Comparison of ENCODE assay signal across 8 cellular contexts in the genomic region with DNA sequence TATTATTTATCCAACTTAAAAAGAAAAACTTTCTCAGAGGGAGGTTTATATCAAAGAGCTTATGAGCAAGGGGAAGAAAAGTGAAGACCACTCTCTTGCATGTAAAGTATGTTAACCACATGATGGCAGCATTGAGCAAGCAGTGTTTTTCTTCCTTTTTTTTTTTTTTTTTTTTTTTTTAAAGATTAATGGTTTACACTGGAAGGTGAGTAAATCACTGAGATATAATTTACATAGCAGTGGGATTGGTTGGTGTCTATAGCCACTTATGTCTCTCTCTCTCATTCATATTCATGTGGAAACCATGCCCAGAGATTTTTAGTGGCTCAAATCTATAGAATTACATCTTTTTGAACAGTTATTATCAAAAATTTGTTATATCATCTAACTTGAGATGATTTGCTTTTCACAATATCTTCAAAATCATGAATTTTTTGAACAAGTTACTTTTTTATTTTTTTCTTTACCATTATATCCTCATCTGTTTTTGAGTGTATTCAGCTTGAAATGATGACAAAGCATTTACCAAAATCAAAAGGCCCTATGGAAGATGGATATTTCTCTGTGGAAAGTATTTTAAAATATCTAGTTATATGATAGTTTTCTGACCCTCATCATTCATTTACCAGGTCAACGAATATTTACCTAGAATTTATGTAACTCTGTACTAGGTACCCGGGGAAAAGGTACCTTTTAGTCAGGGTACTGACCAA. TPM values are rescaled to one million over a fixed set of nuclear protein-coding genes. Genes with fewer than 3 reads are reported as not detected.
DNase-seq lines count a peak whose midpoint lies in the region; FAIRE-seq and TF ChIP-seq lines count a peak whose summit lies in the region.

No MANE protein-coding gene starts in this region.

- TF ChIP-seq CTCF in epithelial cell of esophagus (IDR thresholded peaks at IDR 0.05; ENCODE audit: insufficient read depth, low read depth, low read length, missing control alignments) (peak; percentile 75), neural crest cell (conservative IDR thresholded peaks at IDR 0.05) (peak; percentile 85)

- no peaks in the 10 kb centered on the region for H3K36me3 Mint-ChIP-seq in neural crest cell (ENCODE audit: low read depth)
- no peaks in the 10 kb centered on the region for H3K36me3 Mint-ChIP-seq in activated CD4-positive, alpha-beta memory T cell treated with anti-CD3 and anti-CD28 coated beads for 36 hours

- H3K4me3 Mint-ChIP-seq in neural crest cell = no peak overlapping the region
- H3K4me3 Mint-ChIP-seq in activated CD4-positive, alpha-beta memory T cell treated with anti-CD3 and anti-CD28 coated beads for 36 hours = no peak overlapping the region

- peak; percentile 52 for DNase-seq in GM03348 (ENCODE audit: low spot score)
- peak; percentile 8 for DNase-seq in HTR-8/SVneo (ENCODE audit: insufficient read length, low spot score)
- DNase-seq in RKO (ENCODE audit: low spot score) = peak; percentile 77
- DNase-seq in epithelial cell of esophagus (ENCODE audit: low read depth) = peak; percentile 74
- DNase-seq in neural crest cell (ENCODE audit: low read depth, low spot score) = no peak
- DNase-seq in activated CD4-positive, alpha-beta memory T cell treated with anti-CD3 and anti-CD28 coated beads for 36 hours = no peak
- DNase-seq in activated gamma-delta T cell (lab: John Stamatoyannopoulos, UW) = no peak

- POLR2A ChIA-PET in activated CD4-positive, alpha-beta memory T cell treated with anti-CD3 and anti-CD28 coated beads for 36 hours (lab: Charles Lee) = no interaction called here

- no peaks in the 10 kb centered on the region for H3K27me3 Mint-ChIP-seq in neural crest cell (ENCODE audit: low read depth)
- no peaks in the 10 kb centered on the region for H3K27me3 Mint-ChIP-seq in activated CD4-positive, alpha-beta memory T cell treated with anti-CD3 and anti-CD28 coated beads for 36 hours

- CTCF ChIA-PET in activated CD4-positive, alpha-beta memory T cell treated with anti-CD3 and anti-CD28 coated beads for 36 hours (lab: Charles Lee) = interaction anchor here (0.6 to 3.3 kb wide), 14 partner anchors 9 to 486 kb away, joined by 3 to 19 read pairs (median 4); no protein-coding TSS in a partner anchor

- no peaks in the 10 kb centered on the region for H3K9me3 Mint-ChIP-seq in neural crest cell
- H3K9me3 Mint-ChIP-seq in activated CD4-positive, alpha-beta memory T cell treated with anti-CD3 and anti-CD28 coated beads for 36 hours = no peaks in the 10 kb centered on the region

- H3K4me1 Mint-ChIP-seq in neural crest cell = no peaks in the 10 kb centered on the region
- no peaks in the 10 kb centered on the region for H3K4me1 Mint-ChIP-seq in activated CD4-positive, alpha-beta memory T cell treated with anti-CD3 and anti-CD28 coated beads for 36 hours (ENCODE audit: low read depth)

- intact Hi-C loops in activated CD4-positive, alpha-beta memory T cell treated with anti-CD3 and anti-CD28 coated beads for 36 hours (cut with micrococcal nuclease) = loop anchor here (2.0 kb wide), 1 partner anchor 121 kb away; no protein-coding TSS in a partner anchor

- FAIRE-seq in A204.1 (lab: Jason Lieb, UNC) (peak; percentile 91), HTR-8/SVneo (lab: Jason Lieb, UNC) (no peak)

- H3K27ac Mint-ChIP-seq in neural crest cell (ENCODE audit: unreplicated experiment) = no peak overlapping the region
- no peak overlapping the region for H3K27ac Mint-ChIP-seq in activated CD4-positive, alpha-beta memory T cell treated with anti-CD3 and anti-CD28 coated beads for 36 hours

- H3K4me3 ChIP-seq in epithelial cell of esophagus (ENCODE audit: low read length) = no peak overlapping the region

RNA-seq across cellular contexts. Expression of a gene that starts 31.6 kb away (rescaled TPM):
- total RNA-seq in neural crest cell = 19.3 and 19.9 TPM in 2 replicates
- 1 to 10 TPM; 5.4 to 6.5 TPM for total RNA-seq in activated CD4-positive, alpha-beta memory T cell treated with anti-CD3 and anti-CD28 coated beads for 36 hours

Comparison
In these comparisons a context has a peak if more than half of its experiments do, and no peak if none do; other contexts are left out.
1. DNase-seq: peak in GM03348 (single experiment), HTR-8/SVneo (single experiment), RKO (single experiment) and epithelial cell of esophagus (single experiment); none in neural crest cell (single experiment), activated CD4-positive, alpha-beta memory T cell treated with anti-CD3 and anti-CD28 coated beads for 36 hours (single experiment) and activated gamma-delta T cell (single experiment).